ENCODE assay signal across 1 cellular context in the genomic region with DNA sequence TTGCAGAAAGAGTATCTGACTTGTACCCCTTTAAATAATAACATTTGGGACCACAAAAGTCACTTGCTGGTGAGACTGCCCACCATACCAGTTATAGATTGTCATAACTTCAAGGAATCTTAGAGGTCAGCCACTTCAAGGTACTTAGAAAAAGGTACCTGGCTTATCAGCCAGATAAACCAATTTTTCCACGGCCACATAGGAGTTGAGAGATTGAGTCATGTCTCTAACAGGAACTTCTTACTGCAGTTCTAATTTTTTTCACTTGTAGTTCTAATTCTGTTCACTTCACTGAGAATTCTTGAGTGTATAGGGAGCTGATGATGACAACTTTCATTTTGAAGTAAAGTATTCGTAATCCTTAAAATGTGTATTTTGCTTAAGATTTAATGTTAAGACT.
TF ChIP-seq lines count a peak whose summit lies in the region.

No MANE protein-coding gene starts in this region.

TF ChIP-seq in WTC11, 78 proteins besides CTCF, POLR2A, EP300 and RAD21 (continued from another document):
- TF ChIP-seq, protein P1, sequence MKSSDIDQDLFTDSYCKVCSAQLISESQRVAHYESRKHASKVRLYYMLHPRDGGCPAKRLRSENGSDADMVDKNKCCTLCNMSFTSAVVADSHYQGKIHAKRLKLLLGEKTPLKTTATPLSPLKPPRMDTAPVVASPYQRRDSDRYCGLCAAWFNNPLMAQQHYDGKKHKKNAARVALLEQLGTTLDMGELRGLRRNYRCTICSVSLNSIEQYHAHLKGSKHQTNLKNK (CRISPR knock-in tag; IDR thresholded peaks at IDR 0.05) = no peak
TF ChIP-seq in WTC11: peak in this region for 0.
